17 cellular contexts compared by ENCODE assay signal in the genomic region with DNA sequence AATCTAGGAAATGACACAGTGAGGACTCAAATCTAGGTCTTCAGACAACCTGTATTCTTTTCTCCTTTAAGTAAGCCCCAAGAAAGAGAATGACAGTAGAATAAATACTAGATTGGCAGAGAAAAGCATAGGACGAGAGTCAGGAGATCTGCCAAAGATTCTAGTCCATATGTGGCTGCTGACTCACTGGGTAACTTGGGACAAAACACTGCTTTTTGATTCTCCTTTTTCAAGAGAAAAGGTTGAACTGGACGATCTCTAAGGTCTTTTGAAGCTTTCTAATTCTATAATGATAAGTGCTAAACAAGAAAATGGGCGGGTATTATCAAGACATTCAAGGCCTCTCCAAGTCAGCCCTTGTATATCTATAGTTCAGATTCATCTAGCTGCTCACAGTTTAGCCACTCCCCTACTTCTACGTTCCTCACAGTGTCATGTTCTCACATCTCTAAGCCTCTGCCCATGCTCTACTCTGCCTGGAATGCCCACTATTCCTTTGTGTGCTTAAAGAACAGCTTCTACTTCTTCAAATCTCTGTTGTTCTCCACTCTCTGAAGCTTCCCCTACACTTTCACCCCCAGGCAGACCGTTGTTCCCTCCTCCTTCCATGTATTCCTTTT. TPM values are rescaled to one million over a fixed set of nuclear protein-coding genes. Genes with fewer than 3 reads are reported as not detected.
DNase-seq lines count a peak whose midpoint lies in the region; ATAC-seq and TF ChIP-seq lines count a peak whose summit lies in the region.
"Had no signal": no experiment of that assay in that cellular context is flagged by ENCODE, and none has a peak within 500 bp of the region (broad histone marks: within the 10 kb centered on the region; RNA-seq: fewer than 3 reads in every experiment).

No MANE protein-coding gene starts in this region.

- WGBS in IMR-90 (ENCODE audit: extremely low coverage in 2 of 2, insufficient read length in 1 of 2), 2 experiments: 57% methylated on average over 3 of the region's 5 CpGs; no CpG with 5 or more reads in 1 of the 2 experiments

- no peak overlapping the region for H3K56ac ChIP-seq in IMR-90 (ENCODE audit: extremely low read depth, insufficient read depth, low read length)

- no peak overlapping the region for H2BK20ac ChIP-seq in IMR-90 (ENCODE audit: low read depth, low read length)

- H3K36me3 ChIP-seq in ACC112 (ENCODE audit: insufficient read depth, low read length): peaks cover 5% of the 10 kb centered on the region; the same call in 1 of the 2 replicates
- H3K36me3 ChIP-seq in IMR-90 (ENCODE audit: control insufficient read depth, insufficient read depth, low read length): no peaks in the 10 kb centered on the region

- peak; percentile 91 for ATAC-seq in IMR-90 (ENCODE audit: low read depth)
- no peak for ATAC-seq in HG03196 (IDR thresholded peaks at IDR 0.05; ENCODE audit: unreplicated experiment)
- ATAC-seq: esophagus mucosa; naive thymus-derived CD8-positive, alpha-beta T cell had no signal

- dilution Hi-C loops in IMR-90 (cut with HindIII; ENCODE audit: low sequenced_read_pairs, unreplicated experiment): no loop called here

- no peak overlapping the region for H4K8ac ChIP-seq in IMR-90 (ENCODE audit: low read depth in 2 of 2, low read length in 2 of 2)

- H3K18ac ChIP-seq in IMR-90 (ENCODE audit: low read depth, low read length): peak overlapping the region; percentile 8; the same call in 1 of the 2 replicates

- H3K4me1 ChIP-seq in ACC112 (ENCODE audit: control insufficient read depth, insufficient read depth, low read length, unreplicated experiment): peaks cover 17% of the 10 kb centered on the region
- peaks cover 13% of the 10 kb centered on the region for H3K4me1 ChIP-seq in IMR-90 (ENCODE audit: control insufficient read depth, insufficient read depth, low read length)

- no peak overlapping the region for H3K4me3 Mint-ChIP-seq in brain
- H3K4me3 Mint-ChIP-seq: activated naive CD8-positive, alpha-beta T cell; naive thymus-derived CD8-positive, alpha-beta T cell had no signal

- H2AK5ac ChIP-seq in IMR-90 (ENCODE audit: low read depth, low read length): no peak overlapping the region; the same call in 1 of the 2 replicates

- H3K4me2 ChIP-seq in IMR-90 (ENCODE audit: low read depth, low read length): peak overlapping the region; percentile 48; the same call in 1 of the 2 replicates
- H3K4me2 ChIP-seq: PC-9 had no signal

- no peaks in the 10 kb centered on the region for H3K9me3 ChIP-seq in IMR-90 (ENCODE audit: control insufficient read depth, insufficient read depth, low read length)

- H4K91ac ChIP-seq in IMR-90 (ENCODE audit: insufficient read depth, low read depth, low read length): no peak overlapping the region

- TF ChIP-seq CTCF in IMR-90 (conservative IDR thresholded peaks at IDR 0.05; ENCODE audit: low read depth, low read length): no peak
- TF ChIP-seq CTCF in brain (conservative IDR thresholded peaks at IDR 0.05): no peak
- no peak for TF ChIP-seq CTCF in foreskin fibroblast (IDR thresholded peaks at IDR 0.05; ENCODE audit: low read depth, low read length)

- no peaks in the 10 kb centered on the region for H3K27me3 Mint-ChIP-seq in brain
- H3K27me3 Mint-ChIP-seq: activated naive CD8-positive, alpha-beta T cell; naive thymus-derived CD8-positive, alpha-beta T cell had no signal

- no peak for TF ChIP-seq POLR2A in IMR-90 (IDR thresholded peaks at IDR 0.05; ENCODE audit: low read depth, low read length)

- 0 out of 2 replicates have a peak overlapping the region, but pooled peaks have one; percentile 4 for H3K14ac ChIP-seq in IMR-90 (replicated peaks; ENCODE audit: low read depth, low read length)

- H2BK120ac ChIP-seq in IMR-90 (ENCODE audit: low read depth, low read length): 0 out of 2 replicates have a peak overlapping the region, but pooled peaks have one; percentile 0

- peaks cover 33% of the 10 kb centered on the region for H3K4me1 Mint-ChIP-seq in brain

- in situ Hi-C loops in IMR-90 (cut with MboI; ENCODE audit: low sequenced_read_pairs): no loop called here

- POLR2A ChIA-PET in IMR-90 (lab: Charles Lee; ENCODE audit: unreplicated experiment): interaction anchor here (0.5 kb wide), 1 partner anchor 261 kb away, joined by 3 read pairs; no protein-coding TSS in a partner anchor

- TSS peak; percentile 8 for BruUV-seq in IMR-90 (replicated peaks; lab: Mats Ljungman, UMichigan)

- H2AFZ ChIP-seq in ACC112 (ENCODE audit: low read length, unreplicated experiment) (no peak overlapping the region), IMR-90 (replicated peaks; ENCODE audit: low read length, poor library complexity) (no peak overlapping the region)
- H2AFZ ChIP-seq: PC-9 had no signal

- no peaks in the 10 kb centered on the region for H3K9me3 Mint-ChIP-seq in brain
- H3K9me3 Mint-ChIP-seq: naive thymus-derived CD8-positive, alpha-beta T cell had no signal

- peak; percentile 75 for DNase-seq in IMR-90
- DNase-seq in foreskin fibroblast: peak; percentile 54 to 75
- DNase-seq in activated effector memory CD4-positive, alpha-beta T cell treated with Interleukin-2 at 50 U/mL for 16 hours: no peak
- DNase-seq in activated CD4-positive, alpha-beta T cell treated with anti-CD3 and anti-CD28 coated beads for 4 hours: no peak
- no peak for DNase-seq in iPS-NIHi11 (ENCODE audit: low spot score)
- DNase-seq: activated CD4-positive, CD25-positive, alpha-beta regulatory T cell; Karpas-422; naive thymus-derived CD8-positive, alpha-beta T cell; NCI-H1436 treated with DMSO at 0.1 percent for 48 hours; NCI-H526; PC-9; stimulated activated CD4-positive, alpha-beta T cell treated with anti-CD3 and anti-CD28 coated beads, Interleukin-1b, Interleukin-23, amount 100 ng/mL, for 48 hours had no signal

- H4K5ac ChIP-seq in IMR-90 (ENCODE audit: low read depth, low read length): no peak overlapping the region

- peak overlapping the region; percentile 68 for H3K27ac ChIP-seq in ACC112 (ENCODE audit: low read depth, low read length)
- H3K27ac ChIP-seq in IMR-90 (ENCODE audit: insufficient read depth, low read length): peak overlapping the region; percentile 28; the same call in 1 of the 2 replicates
- H3K27ac ChIP-seq: PC-9 had no signal

- H3K4ac ChIP-seq in IMR-90 (ENCODE audit: low read depth, low read length): peak overlapping the region; percentile 2; the same call in 1 of the 2 replicates

- H3K27me3 ChIP-seq in ACC112 (ENCODE audit: insufficient read depth, low read length) (no peaks in the 10 kb centered on the region), IMR-90 (ENCODE audit: control insufficient read depth, insufficient read depth, low read length) (no peaks in the 10 kb centered on the region)

- H3K23ac ChIP-seq in IMR-90 (ENCODE audit: low read depth, low read length): no peak overlapping the region

- no peak for TF ChIP-seq RAD21 in IMR-90 (IDR thresholded peaks at IDR 0.05; ENCODE audit: low read length)

- H4K20me1 ChIP-seq in IMR-90 (ENCODE audit: insufficient read depth, low read length): no peaks in the 10 kb centered on the region; the same call in 1 of the 2 replicates

- intact Hi-C loops in IMR-90 (cut with micrococcal nuclease): loop anchor here (1.0 kb wide), 1 partner anchor 33 kb away; no protein-coding TSS in a partner anchor

- H3K9ac ChIP-seq in IMR-90 (ENCODE audit: low read depth, low read length): no peak overlapping the region

- CTCF ChIA-PET in IMR-90 (lab: Yijun Ruan, JAX): interaction anchor here (0.6 kb wide), 2 partner anchors 14 to 72 kb away, joined by 3 read pairs; no protein-coding TSS in a partner anchor

- peaks cover 11% of the 10 kb centered on the region for H3K36me3 Mint-ChIP-seq in brain

- H3K27ac Mint-ChIP-seq in brain: peak overlapping the region in 3 of 5 experiments; percentile 6 to 12 (median 8)
- H3K27ac Mint-ChIP-seq: activated naive CD8-positive, alpha-beta T cell had no signal

- H3K79me2 ChIP-seq in ACC112 (ENCODE audit: control insufficient read depth, insufficient read depth, low read length, unreplicated experiment): no peaks in the 10 kb centered on the region

- H3K9me1 ChIP-seq in IMR-90 (ENCODE audit: insufficient read depth, low read length): peaks cover 14% of the 10 kb centered on the region

- H2AK9ac ChIP-seq in IMR-90 (replicated peaks; ENCODE audit: low read depth, low read length, poor library complexity): no peak overlapping the region

- H3K79me1 ChIP-seq in IMR-90 (ENCODE audit: low read depth in 1 of 2, low read length in 2 of 2): peaks cover 2 to 38% of the 10 kb centered on the region in 2 experiments; a peak in 3 of 4 replicates

- H3K4me3 ChIP-seq in ACC112 (ENCODE audit: low read depth, low read length): 0 out of 2 replicates have a peak overlapping the region, but pooled peaks have one; percentile 22
- no peak overlapping the region for H3K4me3 ChIP-seq in IMR-90 (ENCODE audit: insufficient read depth, low read depth, low read length)
- no peak overlapping the region for H3K4me3 ChIP-seq in foreskin fibroblast (ENCODE audit: low read depth in 1 of 2, low read length in 2 of 2)
- H3K4me3 ChIP-seq: PC-9 had no signal

- H2BK15ac ChIP-seq in IMR-90 (ENCODE audit: low read depth, low read length): no peak overlapping the region

- H2BK5ac ChIP-seq in IMR-90 (ENCODE audit: low read depth, low read length, poor library complexity, severe bottlenecking): peak overlapping the region; percentile 6

TF ChIP-seq in IMR-90, 13 proteins besides CTCF, POLR2A, EP300 and RAD21 (continues in another document):
- TF ChIP-seq MAFK (IDR thresholded peaks at IDR 0.05; ENCODE audit: low read depth, low read length) (no peak), MXI1 (IDR thresholded peaks at IDR 0.05; ENCODE audit: borderline replicate concordance, low read depth, low read length) (no peak), NFE2L2 (IDR thresholded peaks at IDR 0.05; ENCODE audit: low read depth, low read length) (no peak), SMC3 (IDR thresholded peaks at IDR 0.05; ENCODE audit: low read depth, low read length) (no peak), CHD1 (IDR thresholded peaks at IDR 0.05; ENCODE audit: low read depth, low read length) (no peak), RCOR1 (IDR thresholded peaks at IDR 0.05; ENCODE audit: insufficient replicate concordance, low read length) (no peak), BHLHE40 (IDR thresholded peaks at IDR 0.05; ENCODE audit: low read depth, low read length) (no peak), MAZ (IDR thresholded peaks at IDR 0.05; ENCODE audit: borderline replicate concordance, low read depth, low read length) (no peak)

RNA-seq across cellular contexts. Expression of a gene that starts 53.0 kb away (rescaled TPM):
- total RNA-seq in IMR-90 (2012; rRNA removed): 2.3 and 3.1 TPM in 2 replicates
- 5.3 and 6.5 TPM in 2 replicates for polyA plus RNA-seq in IMR-90 (2012; rRNA removed)
- 4.3 and 5.3 TPM in 2 replicates for polyA plus RNA-seq in IMR-90 (2012; cell fraction: cytosol; rRNA removed)
- 17.5 and 30.8 TPM in 2 replicates for polyA plus RNA-seq in IMR-90 (2012; cell fraction: nucleus; rRNA removed; ENCODE audit: low replicate concordance)
- 8.3 TPM for polyA plus RNA-seq in brain (ENCODE audit: insufficient read depth, low read depth, low replicate concordance)

Comparison
In these comparisons a context has a peak if more than half of its experiments do, and no peak if none do; other contexts are left out.
1. DNase-seq: peak in IMR-90 (single experiment) and foreskin fibroblast (2 of 2); none in activated effector memory CD4-positive, alpha-beta T cell treated with Interleukin-2 at 50 U/mL for 16 hours (single experiment), activated CD4-positive, alpha-beta T cell treated with anti-CD3 and anti-CD28 coated beads for 4 hours (0 of 2) and iPS-NIHi11 (single experiment).